In the genomic region with DNA sequence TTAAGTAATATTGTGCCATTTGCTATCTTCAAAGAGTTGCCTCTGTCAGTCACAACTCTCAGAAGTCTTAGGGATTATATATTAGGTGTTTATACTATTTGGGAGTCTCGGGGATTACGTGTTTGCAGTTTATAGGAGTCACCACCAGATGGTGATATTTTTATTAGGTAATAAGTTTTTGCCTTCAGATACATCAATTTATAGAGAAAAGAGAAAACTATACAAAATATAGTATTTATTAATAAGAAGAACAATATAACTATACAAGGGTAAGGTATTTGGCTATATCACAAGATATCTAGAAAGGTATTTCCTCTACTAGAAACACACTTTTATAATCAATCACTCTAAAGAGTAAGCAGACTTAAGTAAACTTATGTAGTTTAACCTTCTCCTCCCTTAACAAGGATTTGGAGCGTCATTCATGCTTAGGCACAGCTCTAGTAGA, we compare ENCODE assay signal across 10 cellular contexts. TPM values are rescaled to one million over a fixed set of nuclear protein-coding genes. Genes with fewer than 3 reads are reported as not detected.
DNase-seq lines count a peak whose midpoint lies in the region; ATAC-seq, FAIRE-seq and TF ChIP-seq lines count a peak whose summit lies in the region.
"Had no signal": no experiment of that assay in that cellular context is flagged by ENCODE, and none has a peak within 500 bp of the region (broad histone marks: within the 10 kb centered on the region; RNA-seq: fewer than 3 reads in every experiment).

No MANE protein-coding gene starts in this region.

- H3K27me3 Mint-ChIP-seq in activated naive CD4-positive, alpha-beta T cell treated with anti-CD3 and anti-CD28 coated beads, Interleukin-2, amount 10 ng/mL, durations not matched to agents 7 days and 5 days, result peaks cover 17% of the 10 kb centered on the region

- H3K36me3 ChIP-seq in kidney (ENCODE audit: control insufficient read depth in 1 of 2, insufficient read depth in 2 of 2, low read length in 2 of 2), result no peaks in the 10 kb centered on the region
- H3K36me3 ChIP-seq: HAP-1 had no signal

- CTCF ChIA-PET in activated naive CD4-positive, alpha-beta T cell treated with anti-CD3 and anti-CD28 coated beads, Interleukin-2, amount 10 ng/mL, durations not matched to agents 7 days and 5 days (lab: Charles Lee), result interaction anchor here (1.4 kb wide), 1 partner anchor 1001 kb away, joined by 3 read pairs; no protein-coding TSS in a partner anchor

- no peaks in the 10 kb centered on the region for H3K4me1 ChIP-seq in kidney (ENCODE audit: control insufficient read depth in 1 of 2, insufficient read depth in 1 of 2, low read depth in 1 of 2, low read length in 2 of 2)
- H3K4me1 ChIP-seq: HAP-1 had no signal

- no peaks in the 10 kb centered on the region for H3K36me3 Mint-ChIP-seq in activated naive CD4-positive, alpha-beta T cell treated with anti-CD3 and anti-CD28 coated beads, Interleukin-2, amount 10 ng/mL, durations not matched to agents 7 days and 5 days

- H3K9me3 Mint-ChIP-seq in activated naive CD4-positive, alpha-beta T cell treated with anti-CD3 and anti-CD28 coated beads, Interleukin-2, amount 10 ng/mL, durations not matched to agents 7 days and 5 days, result no peaks in the 10 kb centered on the region

- DNase-seq in AG08396 (ENCODE audit: low spot score) (peak; percentile 12), NCI-H1417 (lab: John Stamatoyannopoulos, UW) (peak; percentile 10 to 70 (median 14)), kidney (no peak), ureter (ENCODE audit: low spot score) (no peak)
- DNase-seq in activated naive CD4-positive, alpha-beta T cell treated with anti-CD3 and anti-CD28 coated beads, Interleukin-2, amount 10 ng/mL, durations not matched to agents 7 days and 5 days, result no peak

- FAIRE-seq in kidney (lab: Jason Lieb, UNC), result peak; percentile 95

- peak; percentile 17; the same call in 1 of the 2 replicates for TF ChIP-seq CTCF in GM12875 (IDR thresholded peaks at IDR 0.05; ENCODE audit: borderline replicate concordance, insufficient read depth, low read depth, low read length)
- peak; percentile 31; the same call in 1 of the 2 replicates for TF ChIP-seq CTCF in WI38 (IDR thresholded peaks at IDR 0.05; ENCODE audit: low read depth, low read length)
- peak; percentile 34 for TF ChIP-seq CTCF in kidney (IDR thresholded peaks at IDR 0.05; ENCODE audit: borderline replicate concordance, extremely low read depth, insufficient read depth)

- H3K9me3 ChIP-seq in kidney (ENCODE audit: control insufficient read depth in 1 of 2, low read length in 2 of 2), result no peaks in the 10 kb centered on the region
- H3K9me3 ChIP-seq: HAP-1 had no signal

- no peak overlapping the region for H3K9ac ChIP-seq in kidney (ENCODE audit: low read length in 2 of 2)

- H3K4me3 ChIP-seq in GM12875 (ENCODE audit: low read depth, low read length), result no peak overlapping the region
- no peak overlapping the region for H3K4me3 ChIP-seq in WI38 (ENCODE audit: low read depth, low read length)
- H3K4me3 ChIP-seq in kidney (ENCODE audit: low read length in 2 of 2), result no peak overlapping the region
- H3K4me3 ChIP-seq: HAP-1 had no signal

- ATAC-seq in HG03097 (IDR thresholded peaks at IDR 0.05; ENCODE audit: low FRiP score, unreplicated experiment), result no peak

- no peak overlapping the region for H3K4me3 Mint-ChIP-seq in activated naive CD4-positive, alpha-beta T cell treated with anti-CD3 and anti-CD28 coated beads, Interleukin-2, amount 10 ng/mL, durations not matched to agents 7 days and 5 days

- no peaks in the 10 kb centered on the region for H3K4me1 Mint-ChIP-seq in activated naive CD4-positive, alpha-beta T cell treated with anti-CD3 and anti-CD28 coated beads, Interleukin-2, amount 10 ng/mL, durations not matched to agents 7 days and 5 days

- H3K27ac Mint-ChIP-seq in activated naive CD4-positive, alpha-beta T cell treated with anti-CD3 and anti-CD28 coated beads, Interleukin-2, amount 10 ng/mL, durations not matched to agents 7 days and 5 days, result no peak overlapping the region

- intact Hi-C loops in kidney (cut with DNase I), result no loop called here

- no peak overlapping the region for H3K27ac ChIP-seq in kidney (ENCODE audit: low read depth in 2 of 2, low read length in 2 of 2)
- H3K27ac ChIP-seq: epithelial cell of prostate had no signal

RNA-seq across cellular contexts. Expression of a gene that starts 10.7 kb away (rescaled TPM):
- total RNA-seq in kidney (76.7 TPM), ureter (94.9 TPM)
- 19.8 TPM for polyA plus RNA-seq in kidney (ENCODE audit: insufficient read depth, low read depth, low replicate concordance)

Comparison
In these comparisons a context has a peak if more than half of its experiments do, and no peak if none do; other contexts are left out.
1. DNase-seq: peak in AG08396 (single experiment) and NCI-H1417 (3 of 3); none in kidney (single experiment), activated naive CD4-positive, alpha-beta T cell treated with anti-CD3 and anti-CD28 coated beads, Interleukin-2, amount 10 ng/mL, durations not matched to agents 7 days and 5 days (single experiment) and ureter (single experiment).
2. Peak in every context shown above with its lines, with median percentiles within 50 percentile points of each other: CTCF ChIP-seq.